Comparison of ENCODE assay signal across 16 cellular contexts in the genomic region with DNA sequence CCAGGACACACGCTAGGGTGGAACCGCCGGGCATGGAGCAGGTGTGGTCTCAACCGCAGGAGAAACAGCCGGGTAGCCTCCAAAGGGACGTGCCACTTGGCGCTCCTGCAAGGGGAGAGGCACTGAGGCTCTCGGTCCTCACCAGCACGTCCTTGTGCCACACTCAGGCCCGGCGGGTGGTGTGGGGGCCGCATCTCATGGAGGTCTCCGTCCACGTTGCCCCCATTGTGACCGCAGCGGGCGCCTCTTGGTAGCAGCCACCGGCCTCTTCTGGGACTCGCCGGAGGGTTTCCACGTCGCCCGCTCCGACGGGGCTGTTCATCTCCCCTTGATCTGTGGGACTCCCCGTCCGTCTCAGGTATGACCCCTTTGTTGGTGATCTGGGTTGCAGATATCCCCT. TPM values are rescaled to one million over a fixed set of nuclear protein-coding genes. Genes with fewer than 3 reads are reported as not detected.
A peak's percentile ranks its signal among the peaks of the same experiment; 100 is the strongest.
DNase-seq lines count a peak whose midpoint lies in the region; FAIRE-seq and TF ChIP-seq lines count a peak whose summit lies in the region.
"Had no signal": no experiment of that assay in that cellular context is flagged by ENCODE, and none has a peak within 500 bp of the region (broad histone marks: within the 10 kb centered on the region; RNA-seq: fewer than 3 reads in every experiment).

No MANE protein-coding gene starts in this region.

- peak; percentile 21 for DNase-seq in D341Med (ENCODE audit: low spot score)
- DNase-seq in H7: peak; percentile 51
- no peak for DNase-seq in urothelium cell line (ENCODE audit: low spot score)
- no peak for DNase-seq in activated CD4-positive, CD25-positive, alpha-beta regulatory T cell (lab: John Stamatoyannopoulos, UW)
- DNase-seq in SJCRH30: no peak
- DNase-seq: BE2C; CD4-positive, alpha-beta memory T cell; DND-41; GDM1; H9 had no signal

- no peaks in the 10 kb centered on the region for H3K4me1 ChIP-seq in SJCRH30
- H3K4me1 ChIP-seq: A549, BE2C had no signal

- no peaks in the 10 kb centered on the region for H3K27me3 ChIP-seq in H7 (ENCODE audit: control insufficient read depth, insufficient read depth, low read length)
- H3K27me3 ChIP-seq in SJCRH30: no peaks in the 10 kb centered on the region
- H3K27me3 ChIP-seq: BE2C had no signal

- H3K9me3 Mint-ChIP-seq in nephron: no peaks in the 10 kb centered on the region
- H3K9me3 Mint-ChIP-seq: CD4-positive, alpha-beta memory T cell had no signal

- TF ChIP-seq CTCF in nephron (IDR thresholded peaks at IDR 0.05; ENCODE audit: unreplicated experiment in 3 of 3): no peak

- H3K4me1 Mint-ChIP-seq in nephron: peaks cover 5% of the 10 kb centered on the region

- H3K36me3 Mint-ChIP-seq in nephron (ENCODE audit: low read depth): no peaks in the 10 kb centered on the region
- H3K36me3 Mint-ChIP-seq: CD4-positive, alpha-beta memory T cell had no signal

- no peak overlapping the region for H3K4me3 ChIP-seq in H7 (ENCODE audit: insufficient read depth, low read depth, low read length)
- no peak overlapping the region for H3K4me3 ChIP-seq in SJCRH30
- H3K4me3 ChIP-seq: A549, GM23338 had no signal

- peaks cover 5% of the 10 kb centered on the region for H3K27me3 Mint-ChIP-seq in nephron (ENCODE audit: low read depth)
- H3K27me3 Mint-ChIP-seq: CD4-positive, alpha-beta memory T cell had no signal

- FAIRE-seq in urothelium cell line (lab: Jason Lieb, UNC): peak; percentile 94
- FAIRE-seq: A549, D721Med, GM12892 had no signal

- H3K27ac Mint-ChIP-seq in nephron: peak overlapping the region in 2 of 3 experiments; percentile 12 to 23
- H3K27ac Mint-ChIP-seq: CD4-positive, alpha-beta memory T cell; GM23338 had no signal

- no peaks in the 10 kb centered on the region for H3K9me3 ChIP-seq in SJCRH30 (replicated peaks)
- H3K9me3 ChIP-seq: A549, BE2C had no signal

- H3K4me3 Mint-ChIP-seq in nephron: no peak overlapping the region
- H3K4me3 Mint-ChIP-seq: CD4-positive, alpha-beta memory T cell; GM23338; H9 had no signal

- H3K36me3 ChIP-seq in H7 (replicated peaks; ENCODE audit: control insufficient read depth, insufficient read depth, low read length): no peaks in the 10 kb centered on the region
- no peaks in the 10 kb centered on the region for H3K36me3 ChIP-seq in SJCRH30
- H3K36me3 ChIP-seq: BE2C had no signal

- no peak overlapping the region for H3K27ac ChIP-seq in SJCRH30
- H3K27ac ChIP-seq: A549, C4-2B had no signal

RNA-seq across cellular contexts. Expression of a gene that starts 49.2 kb away (rescaled TPM):
- total RNA-seq in H7 (2014; rRNA removed; shearing (Covaris generic)): 16.0 and 19.9 TPM in 2 replicates
- 1.3 and 1.7 TPM in 2 replicates for total RNA-seq in SJCRH30 (2014; rRNA removed; shearing (Covaris generic))

RNA-seq across cellular contexts. Expression of a gene that starts 51.0 kb away (rescaled TPM):
- total RNA-seq in H7 (2014; rRNA removed; shearing (Covaris generic)): 45.9 and 49.8 TPM in 2 replicates
- total RNA-seq in SJCRH30 (2014; rRNA removed; shearing (Covaris generic)): 22.5 and 28.9 TPM in 2 replicates

Comparison
In these comparisons a context has a peak if more than half of its experiments do, and no peak if none do; other contexts are left out.
1. DNase-seq: peak in D341Med (single experiment) and H7 (single experiment); none in urothelium cell line (single experiment), activated CD4-positive, CD25-positive, alpha-beta regulatory T cell (0 of 4) and SJCRH30 (0 of 2).